Comparison of ENCODE assay signal across 11 cellular contexts in the genomic region with DNA sequence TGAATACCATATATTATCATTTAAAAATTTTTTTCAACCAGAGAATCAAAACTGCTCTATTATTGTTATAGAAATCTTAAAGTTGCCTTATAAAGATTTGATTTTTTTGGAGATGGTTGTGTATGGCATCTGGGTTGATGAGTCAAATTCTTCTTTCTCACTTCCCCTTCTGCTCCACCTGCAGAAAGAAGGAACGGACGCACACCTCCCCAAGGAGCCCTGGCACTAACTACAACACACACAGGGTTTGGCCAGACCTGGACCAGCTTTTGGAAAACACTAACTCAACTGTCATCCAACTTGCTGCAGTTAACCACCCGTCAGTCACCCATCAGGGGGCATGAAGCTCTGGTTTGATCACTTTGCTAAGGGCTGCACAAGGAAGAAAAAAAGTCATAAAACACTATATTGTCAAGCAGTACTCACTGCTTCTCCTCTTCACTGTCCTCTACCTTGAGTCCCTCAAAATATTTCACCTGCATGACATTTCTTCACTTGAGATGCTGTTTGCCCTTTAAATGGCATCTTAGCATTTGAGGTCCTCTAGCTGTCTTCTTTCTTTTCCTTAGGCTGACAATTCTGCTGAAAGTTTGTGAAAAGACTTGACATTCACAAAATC.
DNase-seq lines count a peak whose midpoint lies in the region; ATAC-seq lines count a peak whose summit lies in the region.
"Had no signal": no experiment of that assay in that cellular context is flagged by ENCODE, and none has a peak within 500 bp of the region (broad histone marks: within the 10 kb centered on the region; RNA-seq: fewer than 3 reads in every experiment).

No MANE protein-coding gene starts in this region.

- no peaks in the 10 kb centered on the region for H3K9me3 Mint-ChIP-seq in activated T-cell treated with anti-CD3 and anti-CD28 coated beads, Interleukin-2, amount 50 U/mL, for 72 hours
- H3K9me3 Mint-ChIP-seq: GM23338; T-helper 1 cell treated with Interleukin-12 subunit alpha and Interleukin-12 subunit beta and Interleukin-4 antibody, amounts not matched to agents 30 μg/mL and 1 μg/mL, for 36 hours had no signal

- H3K4me3 Mint-ChIP-seq in activated T-cell treated with anti-CD3 and anti-CD28 coated beads, Interleukin-2, amount 50 U/mL, for 72 hours = no peak overlapping the region
- H3K4me3 Mint-ChIP-seq: GM23338; T-helper 1 cell treated with Interleukin-12 subunit alpha and Interleukin-12 subunit beta and Interleukin-4 antibody, amounts not matched to agents 30 μg/mL and 1 μg/mL, for 36 hours had no signal

- H3K27me3 Mint-ChIP-seq in activated T-cell treated with anti-CD3 and anti-CD28 coated beads, Interleukin-2, amount 50 U/mL, for 72 hours (ENCODE audit: low read depth) = no peaks in the 10 kb centered on the region

- H3K36me3 Mint-ChIP-seq in activated T-cell treated with anti-CD3 and anti-CD28 coated beads, Interleukin-2, amount 50 U/mL, for 72 hours (ENCODE audit: insufficient read depth in 2 of 2) = no peaks in the 10 kb centered on the region

- DNase-seq in RPMI8226 (peak; percentile 81), DMS53 treated with DMSO at 0.1 percent for 48 hours (lab: John Stamatoyannopoulos, UW; ENCODE audit: unreplicated experiment) (no peak), head of caudate nucleus (no peak)
- DNase-seq in activated T-cell treated with anti-CD3 and anti-CD28 coated beads, Interleukin-2, amount 50 U/mL, for 72 hours = no peak
- no peak for DNase-seq in activated CD4-positive, alpha-beta T cell treated with anti-CD3 and anti-CD28 coated beads, Interleukin-2, amount 50 U/mL, for 4 hours
- DNase-seq: activated CD8-positive, alpha-beta memory T cell treated with anti-CD3 and anti-CD28 coated beads, Interleukin-2, amount 50 U/mL, for 48 hours had no signal

- H3K4me1 Mint-ChIP-seq in activated T-cell treated with anti-CD3 and anti-CD28 coated beads, Interleukin-2, amount 50 U/mL, for 72 hours (ENCODE audit: low read depth) = no peaks in the 10 kb centered on the region
- H3K4me1 Mint-ChIP-seq: GM23338 had no signal

- intact Hi-C loops in head of caudate nucleus (cut with DNase I) = no loop called here

- H3K27ac Mint-ChIP-seq in activated T-cell treated with anti-CD3 and anti-CD28 coated beads, Interleukin-2, amount 50 U/mL, for 72 hours = no peak overlapping the region
- H3K27ac Mint-ChIP-seq: GM23338; T-helper 1 cell treated with Interleukin-12 subunit alpha and Interleukin-12 subunit beta and Interleukin-4 antibody, amounts not matched to agents 30 μg/mL and 1 μg/mL, for 36 hours had no signal

- peak; percentile 94 for ATAC-seq in GM18520 (IDR thresholded peaks at IDR 0.05; ENCODE audit: unreplicated experiment)
- ATAC-seq in GM21447 (IDR thresholded peaks at IDR 0.05; ENCODE audit: unreplicated experiment) = peak; percentile 100
- ATAC-seq in HG03060 (IDR thresholded peaks at IDR 0.05; ENCODE audit: low read depth, unreplicated experiment) = peak; percentile 100
- no peak for ATAC-seq in activated T-cell treated with anti-CD3 and anti-CD28 coated beads, Interleukin-2, amount 50 U/mL, for 72 hours (replicated peaks in 1 of 2)
- ATAC-seq: GM23338 had no signal

Comparison
In these comparisons a context has a peak if more than half of its experiments do, and no peak if none do; other contexts are left out.
1. ATAC-seq: peak in GM18520 (single experiment), GM21447 (single experiment) and HG03060 (single experiment); none in activated T-cell treated with anti-CD3 and anti-CD28 coated beads, Interleukin-2, amount 50 U/mL, for 72 hours (0 of 2).